8 cellular contexts compared by ENCODE assay signal in genomic region chr2:197254776-197255521, GRCh38. TPM values are rescaled to one million over a fixed set of nuclear protein-coding genes. Genes with fewer than 3 reads are reported as not detected.
DNase-seq lines count a peak whose midpoint lies in the region; ATAC-seq and TF ChIP-seq lines count a peak whose summit lies in the region.

No MANE protein-coding gene starts in this region.

- no peaks in the 10 kb centered on the region for H3K9me3 ChIP-seq in spleen

- H3K4me1 Mint-ChIP-seq in activated CD8-positive, alpha-beta memory T cell treated with anti-CD3 and anti-CD28 coated beads, Interleukin-2, amount 10 ng/mL, durations not matched to agents 7 days and 5 days: peaks cover 72% of the 10 kb centered on the region
- peaks cover 78% of the 10 kb centered on the region for H3K4me1 Mint-ChIP-seq in activated naive CD8-positive, alpha-beta T cell treated with anti-CD3 and anti-CD28 coated beads for 36 hours

- H3K4me3 ChIP-seq in spleen: peak overlapping the region in 1 of 8 donors; percentile 51

- no peaks in the 10 kb centered on the region for H3K9me3 Mint-ChIP-seq in activated CD8-positive, alpha-beta memory T cell treated with anti-CD3 and anti-CD28 coated beads, Interleukin-2, amount 10 ng/mL, durations not matched to agents 7 days and 5 days (ENCODE audit: low read depth)
- H3K9me3 Mint-ChIP-seq in activated naive CD8-positive, alpha-beta T cell treated with anti-CD3 and anti-CD28 coated beads for 36 hours: peaks cover 4% of the 10 kb centered on the region

- H3K27me3 Mint-ChIP-seq in activated CD8-positive, alpha-beta memory T cell treated with anti-CD3 and anti-CD28 coated beads, Interleukin-2, amount 10 ng/mL, durations not matched to agents 7 days and 5 days: no peaks in the 10 kb centered on the region
- H3K27me3 Mint-ChIP-seq in activated naive CD8-positive, alpha-beta T cell treated with anti-CD3 and anti-CD28 coated beads for 36 hours: no peaks in the 10 kb centered on the region

- peaks cover 18% of the 10 kb centered on the region for H3K36me3 Mint-ChIP-seq in activated CD8-positive, alpha-beta memory T cell treated with anti-CD3 and anti-CD28 coated beads, Interleukin-2, amount 10 ng/mL, durations not matched to agents 7 days and 5 days
- H3K36me3 Mint-ChIP-seq in activated naive CD8-positive, alpha-beta T cell treated with anti-CD3 and anti-CD28 coated beads for 36 hours: peaks cover 45% of the 10 kb centered on the region

- TF ChIP-seq CTCF in spleen (IDR thresholded peaks at IDR 0.05 in 8 of 11, conservative IDR thresholded peaks at IDR 0.05 in 3 of 11): no peak

- H3K27ac ChIP-seq in spleen: peak overlapping the region; percentile 74 to 92 (median 88)

- WGBS in spleen, 5 donors: 58 to 65% (median 64%) methylated on average over 5 of the region's 5 CpGs

- peaks cover 47 to 100% (median 81%) of the 10 kb centered on the region in 6 donors for H3K4me1 ChIP-seq in spleen

- H3K4me3 Mint-ChIP-seq in activated CD8-positive, alpha-beta memory T cell treated with anti-CD3 and anti-CD28 coated beads, Interleukin-2, amount 10 ng/mL, durations not matched to agents 7 days and 5 days: peak overlapping the region; percentile 73
- peak overlapping the region; percentile 84 for H3K4me3 Mint-ChIP-seq in activated naive CD8-positive, alpha-beta T cell treated with anti-CD3 and anti-CD28 coated beads for 36 hours

- peak overlapping the region; percentile 93 for H3K27ac Mint-ChIP-seq in activated CD8-positive, alpha-beta memory T cell treated with anti-CD3 and anti-CD28 coated beads, Interleukin-2, amount 10 ng/mL, durations not matched to agents 7 days and 5 days
- H3K27ac Mint-ChIP-seq in activated naive CD8-positive, alpha-beta T cell treated with anti-CD3 and anti-CD28 coated beads for 36 hours: peak overlapping the region; percentile 93

- no peak for DNase-seq in activated CD8-positive, alpha-beta memory T cell treated with anti-CD3 and anti-CD28 coated beads, Interleukin-2, amount 10 ng/mL, durations not matched to agents 7 days and 5 days
- no peak for DNase-seq in activated CD8-positive, alpha-beta memory T cell treated with anti-CD3 and anti-CD28 coated beads for 24 hours
- DNase-seq in activated naive CD8-positive, alpha-beta T cell treated with anti-CD3 and anti-CD28 coated beads for 36 hours: no peak
- DNase-seq in spleen (no peak), dedifferentiated amniotic fluid mesenchymal stem cell (ENCODE audit: extremely low spot score) (no peak), NCI-H1930 (lab: John Stamatoyannopoulos, UW) (no peak)
- no peak for DNase-seq in stimulated activated CD8-positive, alpha-beta memory T cell treated with anti-CD3 and anti-CD28 coated beads, Interleukin-4, amount 100 ng/mL, for 48 hours

- H3K36me3 ChIP-seq in spleen: no peaks in the 10 kb centered on the region

- no peaks in the 10 kb centered on the region for H3K27me3 ChIP-seq in spleen (replicated peaks in 1 of 7)

- peak; percentile 54 for ATAC-seq in activated CD8-positive, alpha-beta memory T cell treated with anti-CD3 and anti-CD28 coated beads, Interleukin-2, amount 10 ng/mL, durations not matched to agents 7 days and 5 days
- ATAC-seq in HG03060 (IDR thresholded peaks at IDR 0.05; ENCODE audit: low read depth, unreplicated experiment): peak; percentile 9

- TF ChIP-seq POLR2A in spleen (IDR thresholded peaks at IDR 0.05): no peak

- CTCF ChIA-PET in activated CD8-positive, alpha-beta memory T cell treated with anti-CD3 and anti-CD28 coated beads, Interleukin-2, amount 10 ng/mL, durations not matched to agents 7 days and 5 days (lab: Charles Lee): interaction anchor here (1.0 to 3.0 kb wide), 10 partner anchors 10 to 61 kb away, joined by 3 to 17 read pairs (median 4); partner anchors contain the start of gene ANKRD44

- intact Hi-C loops in spleen (cut with DNase I; ENCODE audit: low total_unique reads): loop anchor here (2.0 kb wide), 1 partner anchor 54 kb away; no protein-coding TSS in a partner anchor

RNA-seq across cellular contexts. Expression of gene ANKRD44, which starts 55.6 kb away (rescaled TPM):
- total RNA-seq in activated CD8-positive, alpha-beta memory T cell treated with anti-CD3 and anti-CD28 coated beads, Interleukin-2, amount 10 ng/mL, durations not matched to agents 7 days and 5 days: 100 to 1,000 TPM; 210 to 249 TPM
- 100 to 1,000 TPM; 118 to 121 TPM for total RNA-seq in activated naive CD8-positive, alpha-beta T cell treated with anti-CD3 and anti-CD28 coated beads for 36 hours
- total RNA-seq in spleen: 100 to 1,000 TPM; 108 to 183 (median 145) TPM
- 10 to 100 TPM; 16.0 to 18.5 (median 16.3) TPM for polyA plus RNA-seq in spleen
